12 cellular contexts compared by ENCODE assay signal in genomic region chr2:14756981-14757657, GRCh38.
A peak's percentile ranks its signal among the peaks of the same experiment; 100 is the strongest.
DNase-seq lines count a peak whose midpoint lies in the region; ATAC-seq and TF ChIP-seq lines count a peak whose summit lies in the region.
"Had no signal": no experiment of that assay in that cellular context is flagged by ENCODE, and none has a peak within 500 bp of the region (broad histone marks: within the 10 kb centered on the region; RNA-seq: fewer than 3 reads in every experiment).

No MANE protein-coding gene starts in this region.

- H3K27me3 ChIP-seq in smooth muscle cell (ENCODE audit: low read depth), result no peaks in the 10 kb centered on the region
- H3K27me3 ChIP-seq: SJCRH30, transverse colon had no signal

- H3K9me3 ChIP-seq in smooth muscle cell (replicated peaks; ENCODE audit: low read depth), result no peaks in the 10 kb centered on the region
- H3K9me3 ChIP-seq: SJCRH30, transverse colon had no signal

- H3K4me3 Mint-ChIP-seq in activated CD8-positive, alpha-beta memory T cell treated with anti-CD3 and anti-CD28 coated beads, Interleukin-2, amount 10 ng/mL, durations not matched to agents 7 days and 5 days, result no peak overlapping the region
- H3K4me3 Mint-ChIP-seq: activated naive CD8-positive, alpha-beta T cell treated with anti-CD3 and anti-CD28 coated beads for 36 hours had no signal

- DNase-seq in H4 (ENCODE audit: low spot score) (peak; percentile 50), RWPE1 (ENCODE audit: low spot score) (peak; percentile 86), fibroblast of villous mesenchyme (ENCODE audit: low read depth) (peak; percentile 81), smooth muscle cell (lab: John Stamatoyannopoulos, UW; ENCODE audit: unreplicated experiment) (no peak), T-helper 9 cell (no peak)
- no peak for DNase-seq in activated CD8-positive, alpha-beta memory T cell treated with anti-CD3 and anti-CD28 coated beads, Interleukin-2, amount 10 ng/mL, durations not matched to agents 7 days and 5 days
- DNase-seq: activated naive CD8-positive, alpha-beta T cell treated with anti-CD3 and anti-CD28 coated beads for 36 hours; SJCRH30; transverse colon had no signal

- H3K4me2 ChIP-seq in smooth muscle cell, result peak overlapping the region; percentile 60

- H4K20me1 ChIP-seq in smooth muscle cell (ENCODE audit: low read depth), result no peaks in the 10 kb centered on the region

- H3K27ac Mint-ChIP-seq in activated CD8-positive, alpha-beta memory T cell treated with anti-CD3 and anti-CD28 coated beads, Interleukin-2, amount 10 ng/mL, durations not matched to agents 7 days and 5 days, result no peak overlapping the region
- H3K27ac Mint-ChIP-seq: activated naive CD8-positive, alpha-beta T cell treated with anti-CD3 and anti-CD28 coated beads for 36 hours had no signal

- peak overlapping the region; percentile 66 for H3K27ac ChIP-seq in RWPE1
- H3K27ac ChIP-seq in smooth muscle cell (ENCODE audit: low read depth), result peak overlapping the region; percentile 94
- H3K27ac ChIP-seq: SJCRH30 had no signal

- no peak for TF ChIP-seq CTCF in RWPE1 (conservative IDR thresholded peaks at IDR 0.05; ENCODE audit: low read depth)
- TF ChIP-seq CTCF in fibroblast of villous mesenchyme (IDR thresholded peaks at IDR 0.05; ENCODE audit: insufficient read depth, low read depth, low read length), result no peak
- TF ChIP-seq CTCF in smooth muscle cell (IDR thresholded peaks at IDR 0.05; ENCODE audit: borderline replicate concordance, insufficient read depth, poor library complexity, severe bottlenecking), result no peak

- 43% methylated on average over 10 of the region's 10 CpGs for WGBS in smooth muscle cell (ENCODE audit: low lambda C conversion rate)

- peak overlapping the region; percentile 55 for H3K9ac ChIP-seq in smooth muscle cell (ENCODE audit: low read depth)

- no peak overlapping the region for H2AFZ ChIP-seq in smooth muscle cell (ENCODE audit: low read depth)

- H3K79me2 ChIP-seq in smooth muscle cell (ENCODE audit: low read depth), result no peaks in the 10 kb centered on the region

- H3K4me1 ChIP-seq in smooth muscle cell (ENCODE audit: low read depth), result no peaks in the 10 kb centered on the region
- H3K4me1 ChIP-seq: SJCRH30, transverse colon had no signal

- peaks cover 17% of the 10 kb centered on the region for H3F3A ChIP-seq in smooth muscle cell (ENCODE audit: low read depth)

- POLR2A ChIA-PET in RWPE1 (lab: Yijun Ruan, JAX; ENCODE audit: low non-redundant PET), result interaction anchor here (0.6 kb wide), 1 partner anchor 15 kb away, joined by 3 read pairs; no protein-coding TSS in a partner anchor

- H3K27me3 Mint-ChIP-seq in activated CD8-positive, alpha-beta memory T cell treated with anti-CD3 and anti-CD28 coated beads, Interleukin-2, amount 10 ng/mL, durations not matched to agents 7 days and 5 days, result no peaks in the 10 kb centered on the region
- H3K27me3 Mint-ChIP-seq: activated naive CD8-positive, alpha-beta T cell treated with anti-CD3 and anti-CD28 coated beads for 36 hours had no signal

- ATAC-seq in GM21423 (IDR thresholded peaks at IDR 0.05; ENCODE audit: unreplicated experiment) (no peak), HG02938 (IDR thresholded peaks at IDR 0.05; ENCODE audit: unreplicated experiment) (no peak)
- ATAC-seq in activated CD8-positive, alpha-beta memory T cell treated with anti-CD3 and anti-CD28 coated beads, Interleukin-2, amount 10 ng/mL, durations not matched to agents 7 days and 5 days, result no peak
- ATAC-seq: left lobe of liver had no signal

- no peaks in the 10 kb centered on the region for H3K36me3 Mint-ChIP-seq in activated CD8-positive, alpha-beta memory T cell treated with anti-CD3 and anti-CD28 coated beads, Interleukin-2, amount 10 ng/mL, durations not matched to agents 7 days and 5 days
- H3K36me3 Mint-ChIP-seq: activated naive CD8-positive, alpha-beta T cell treated with anti-CD3 and anti-CD28 coated beads for 36 hours had no signal

- H3K4me3 ChIP-seq in fibroblast of villous mesenchyme (ENCODE audit: low read depth, low read length) (no peak overlapping the region), smooth muscle cell (no peak overlapping the region)
- H3K4me3 ChIP-seq: SJCRH30, transverse colon had no signal

- H3K4me1 Mint-ChIP-seq in activated CD8-positive, alpha-beta memory T cell treated with anti-CD3 and anti-CD28 coated beads, Interleukin-2, amount 10 ng/mL, durations not matched to agents 7 days and 5 days, result no peaks in the 10 kb centered on the region
- H3K4me1 Mint-ChIP-seq: activated naive CD8-positive, alpha-beta T cell treated with anti-CD3 and anti-CD28 coated beads for 36 hours had no signal

- CTCF ChIA-PET in RWPE1 (lab: Yijun Ruan, JAX), result interaction anchor here (0.7 kb wide), 1 partner anchor 15 kb away, joined by 3 read pairs; no protein-coding TSS in a partner anchor
- CTCF ChIA-PET in activated CD8-positive, alpha-beta memory T cell treated with anti-CD3 and anti-CD28 coated beads, Interleukin-2, amount 10 ng/mL, durations not matched to agents 7 days and 5 days (lab: Charles Lee), result no interaction called here

- no peaks in the 10 kb centered on the region for H3K9me3 Mint-ChIP-seq in activated CD8-positive, alpha-beta memory T cell treated with anti-CD3 and anti-CD28 coated beads, Interleukin-2, amount 10 ng/mL, durations not matched to agents 7 days and 5 days (ENCODE audit: low read depth)
- H3K9me3 Mint-ChIP-seq: activated naive CD8-positive, alpha-beta T cell treated with anti-CD3 and anti-CD28 coated beads for 36 hours had no signal

- H3K36me3 ChIP-seq in smooth muscle cell (ENCODE audit: low read depth), result no peaks in the 10 kb centered on the region
- H3K36me3 ChIP-seq: SJCRH30, transverse colon had no signal

Comparison
In these comparisons a context has a peak if more than half of its experiments do, and no peak if none do; other contexts are left out.
1. DNase-seq: peak in H4 (single experiment), RWPE1 (single experiment) and fibroblast of villous mesenchyme (single experiment); none in smooth muscle cell (single experiment), T-helper 9 cell (single experiment) and activated CD8-positive, alpha-beta memory T cell treated with anti-CD3 and anti-CD28 coated beads, Interleukin-2, amount 10 ng/mL, durations not matched to agents 7 days and 5 days (single experiment).